ENCODE assay signal across 1 cellular context in the genomic region with DNA sequence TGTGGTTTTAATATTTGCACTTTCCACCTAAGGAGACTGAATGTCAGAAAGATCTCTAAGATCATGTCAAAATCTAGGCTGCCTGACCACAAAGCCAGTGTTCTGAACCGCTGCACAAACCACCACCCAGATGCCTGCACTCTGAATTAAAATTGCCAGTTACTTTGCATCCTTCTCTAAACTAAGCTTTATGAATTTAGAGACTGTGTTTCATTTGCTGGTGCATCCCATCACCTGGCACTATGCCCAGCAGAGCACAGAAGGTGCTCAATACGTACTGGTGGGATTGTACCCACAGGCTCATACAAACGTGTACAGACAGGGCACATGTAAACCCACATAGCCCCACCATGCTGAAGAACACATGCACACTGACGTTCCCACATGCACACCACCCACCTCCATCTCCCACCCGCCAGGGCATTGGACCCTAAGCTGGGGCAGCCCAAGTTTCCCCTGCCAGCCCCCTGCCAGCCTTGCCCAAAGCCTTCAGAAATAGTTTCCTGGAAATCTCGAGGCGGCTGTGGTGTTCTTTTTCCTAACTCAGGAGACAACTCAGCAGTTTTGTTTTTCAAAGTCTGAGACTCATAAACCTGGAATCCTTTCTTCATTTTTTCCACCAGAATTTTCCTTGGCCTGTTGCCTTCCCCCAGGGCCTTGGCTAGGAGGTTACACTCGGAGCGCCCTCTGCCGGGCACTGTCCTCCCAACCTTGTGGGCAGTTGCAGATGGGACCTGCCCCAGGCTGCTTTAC.
TF ChIP-seq lines count a peak whose summit lies in the region.

No MANE protein-coding gene starts in this region.

TF ChIP-seq in GM12878, 131 proteins besides CTCF, POLR2A, EP300 and RAD21 (continues in another document):
- TF ChIP-seq NFIC (IDR thresholded peaks at IDR 0.05; ENCODE audit: low read depth, low read length) = no peak
- peak; percentile 48; the same call in 1 of the 2 replicates for TF ChIP-seq IRF5 (IDR thresholded peaks at IDR 0.05; ENCODE audit: borderline replicate concordance)
- TF ChIP-seq, protein P1, sequence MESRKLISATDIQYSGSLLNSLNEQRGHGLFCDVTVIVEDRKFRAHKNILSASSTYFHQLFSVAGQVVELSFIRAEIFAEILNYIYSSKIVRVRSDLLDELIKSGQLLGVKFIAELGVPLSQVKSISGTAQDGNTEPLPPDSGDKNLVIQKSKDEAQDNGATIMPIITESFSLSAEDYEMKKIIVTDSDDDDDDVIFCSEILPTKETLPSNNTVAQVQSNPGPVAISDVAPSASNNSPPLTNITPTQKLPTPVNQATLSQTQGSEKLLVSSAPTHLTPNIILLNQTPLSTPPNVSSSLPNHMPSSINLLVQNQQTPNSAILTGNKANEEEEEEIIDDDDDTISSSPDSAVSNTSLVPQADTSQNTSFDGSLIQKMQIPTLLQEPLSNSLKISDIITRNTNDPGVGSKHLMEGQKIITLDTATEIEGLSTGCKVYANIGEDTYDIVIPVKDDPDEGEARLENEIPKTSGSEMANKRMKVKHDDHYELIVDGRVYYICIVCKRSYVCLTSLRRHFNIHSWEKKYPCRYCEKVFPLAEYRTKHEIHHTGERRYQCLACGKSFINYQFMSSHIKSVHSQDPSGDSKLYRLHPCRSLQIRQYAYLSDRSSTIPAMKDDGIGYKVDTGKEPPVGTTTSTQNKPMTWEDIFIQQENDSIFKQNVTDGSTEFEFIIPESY (IDR thresholded peaks at IDR 0.05) = no peak
- TF ChIP-seq BCL11A (IDR thresholded peaks at IDR 0.05; ENCODE audit: low read depth, low read length) = no peak
- TF ChIP-seq SREBF2 (IDR thresholded peaks at IDR 0.05; ENCODE audit: low read length) = no peak
- TF ChIP-seq, protein P2, sequence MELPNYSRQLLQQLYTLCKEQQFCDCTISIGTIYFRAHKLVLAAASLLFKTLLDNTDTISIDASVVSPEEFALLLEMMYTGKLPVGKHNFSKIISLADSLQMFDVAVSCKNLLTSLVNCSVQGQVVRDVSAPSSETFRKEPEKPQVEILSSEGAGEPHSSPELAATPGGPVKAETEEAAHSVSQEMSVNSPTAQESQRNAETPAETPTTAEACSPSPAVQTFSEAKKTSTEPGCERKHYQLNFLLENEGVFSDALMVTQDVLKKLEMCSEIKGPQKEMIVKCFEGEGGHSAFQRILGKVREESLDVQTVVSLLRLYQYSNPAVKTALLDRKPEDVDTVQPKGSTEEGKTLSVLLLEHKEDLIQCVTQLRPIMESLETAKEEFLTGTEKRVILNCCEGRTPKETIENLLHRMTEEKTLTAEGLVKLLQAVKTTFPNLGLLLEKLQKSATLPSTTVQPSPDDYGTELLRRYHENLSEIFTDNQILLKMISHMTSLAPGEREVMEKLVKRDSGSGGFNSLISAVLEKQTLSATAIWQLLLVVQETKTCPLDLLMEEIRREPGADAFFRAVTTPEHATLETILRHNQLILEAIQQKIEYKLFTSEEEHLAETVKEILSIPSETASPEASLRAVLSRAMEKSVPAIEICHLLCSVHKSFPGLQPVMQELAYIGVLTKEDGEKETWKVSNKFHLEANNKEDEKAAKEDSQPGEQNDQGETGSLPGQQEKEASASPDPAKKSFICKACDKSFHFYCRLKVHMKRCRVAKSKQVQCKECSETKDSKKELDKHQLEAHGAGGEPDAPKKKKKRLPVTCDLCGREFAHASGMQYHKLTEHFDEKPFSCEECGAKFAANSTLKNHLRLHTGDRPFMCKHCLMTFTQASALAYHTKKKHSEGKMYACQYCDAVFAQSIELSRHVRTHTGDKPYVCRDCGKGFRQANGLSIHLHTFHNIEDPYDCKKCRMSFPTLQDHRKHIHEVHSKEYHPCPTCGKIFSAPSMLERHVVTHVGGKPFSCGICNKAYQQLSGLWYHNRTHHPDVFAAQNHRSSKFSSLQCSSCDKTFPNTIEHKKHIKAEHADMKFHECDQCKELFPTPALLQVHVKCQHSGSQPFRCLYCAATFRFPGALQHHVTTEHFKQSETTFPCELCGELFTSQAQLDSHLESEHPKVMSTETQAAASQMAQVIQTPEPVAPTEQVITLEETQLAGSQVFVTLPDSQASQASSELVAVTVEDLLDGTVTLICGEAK (IDR thresholded peaks at IDR 0.05; ENCODE audit: borderline replicate concordance) = no peak; the same call in 1 of the 2 replicates
- TF ChIP-seq, protein P3, sequence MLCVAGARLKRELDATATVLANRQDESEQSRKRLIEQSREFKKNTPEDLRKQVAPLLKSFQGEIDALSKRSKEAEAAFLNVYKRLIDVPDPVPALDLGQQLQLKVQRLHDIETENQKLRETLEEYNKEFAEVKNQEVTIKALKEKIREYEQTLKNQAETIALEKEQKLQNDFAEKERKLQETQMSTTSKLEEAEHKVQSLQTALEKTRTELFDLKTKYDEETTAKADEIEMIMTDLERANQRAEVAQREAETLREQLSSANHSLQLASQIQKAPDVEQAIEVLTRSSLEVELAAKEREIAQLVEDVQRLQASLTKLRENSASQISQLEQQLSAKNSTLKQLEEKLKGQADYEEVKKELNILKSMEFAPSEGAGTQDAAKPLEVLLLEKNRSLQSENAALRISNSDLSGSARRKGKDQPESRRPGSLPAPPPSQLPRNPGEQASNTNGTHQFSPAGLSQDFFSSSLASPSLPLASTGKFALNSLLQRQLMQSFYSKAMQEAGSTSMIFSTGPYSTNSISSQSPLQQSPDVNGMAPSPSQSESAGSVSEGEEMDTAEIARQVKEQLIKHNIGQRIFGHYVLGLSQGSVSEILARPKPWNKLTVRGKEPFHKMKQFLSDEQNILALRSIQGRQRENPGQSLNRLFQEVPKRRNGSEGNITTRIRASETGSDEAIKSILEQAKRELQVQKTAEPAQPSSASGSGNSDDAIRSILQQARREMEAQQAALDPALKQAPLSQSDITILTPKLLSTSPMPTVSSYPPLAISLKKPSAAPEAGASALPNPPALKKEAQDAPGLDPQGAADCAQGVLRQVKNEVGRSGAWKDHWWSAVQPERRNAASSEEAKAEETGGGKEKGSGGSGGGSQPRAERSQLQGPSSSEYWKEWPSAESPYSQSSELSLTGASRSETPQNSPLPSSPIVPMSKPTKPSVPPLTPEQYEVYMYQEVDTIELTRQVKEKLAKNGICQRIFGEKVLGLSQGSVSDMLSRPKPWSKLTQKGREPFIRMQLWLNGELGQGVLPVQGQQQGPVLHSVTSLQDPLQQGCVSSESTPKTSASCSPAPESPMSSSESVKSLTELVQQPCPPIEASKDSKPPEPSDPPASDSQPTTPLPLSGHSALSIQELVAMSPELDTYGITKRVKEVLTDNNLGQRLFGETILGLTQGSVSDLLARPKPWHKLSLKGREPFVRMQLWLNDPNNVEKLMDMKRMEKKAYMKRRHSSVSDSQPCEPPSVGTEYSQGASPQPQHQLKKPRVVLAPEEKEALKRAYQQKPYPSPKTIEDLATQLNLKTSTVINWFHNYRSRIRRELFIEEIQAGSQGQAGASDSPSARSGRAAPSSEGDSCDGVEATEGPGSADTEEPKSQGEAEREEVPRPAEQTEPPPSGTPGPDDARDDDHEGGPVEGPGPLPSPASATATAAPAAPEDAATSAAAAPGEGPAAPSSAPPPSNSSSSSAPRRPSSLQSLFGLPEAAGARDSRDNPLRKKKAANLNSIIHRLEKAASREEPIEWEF (IDR thresholded peaks at IDR 0.05; ENCODE audit: insufficient replicate concordance, low read depth, low read length) = no peak
- TF ChIP-seq YBX1 (IDR thresholded peaks at IDR 0.05) = no peak
- TF ChIP-seq EGR1 (IDR thresholded peaks at IDR 0.05; ENCODE audit: borderline replicate concordance in 1 of 2, low read depth in 2 of 2, low read length in 2 of 2) = no peak
- no peak for TF ChIP-seq STAT1 (conservative IDR thresholded peaks at IDR 0.05)
- TF ChIP-seq SMC3 (IDR thresholded peaks at IDR 0.05; ENCODE audit: borderline replicate concordance, low read length) = peak; percentile 96
- TF ChIP-seq FOXM1 (IDR thresholded peaks at IDR 0.05; ENCODE audit: low read depth, low read length) = no peak
- TF ChIP-seq BCL3 (IDR thresholded peaks at IDR 0.05; ENCODE audit: borderline replicate concordance, insufficient read depth, low read depth, low read length, poor library complexity, severe bottlenecking) = no peak
- TF ChIP-seq BHLHE40 (IDR thresholded peaks at IDR 0.05; ENCODE audit: borderline replicate concordance in 1 of 2, low read depth in 2 of 2, low read length in 1 of 2) = 0 out of 4 replicates have a peak, but pooled peaks of 1 of the 2 experiments have one; percentile 9
- TF ChIP-seq HDGF (IDR thresholded peaks at IDR 0.05) = peak; percentile 62; the same call in 1 of the 2 replicates
- TF ChIP-seq YY1 (IDR thresholded peaks at IDR 0.05; ENCODE audit: low read depth, low read length) = peak; percentile 84
- no peak for TF ChIP-seq ZNF274 (IDR thresholded peaks at IDR 0.05; ENCODE audit: insufficient read depth, insufficient read length)
- TF ChIP-seq PAX5 (IDR thresholded peaks at IDR 0.05; ENCODE audit: borderline replicate concordance, low read depth, low read length) = peak; percentile 33; the same call in 1 of the 2 replicates
- 0 out of 2 replicates have a peak, but pooled peaks have one; percentile 42 for TF ChIP-seq MEF2A (IDR thresholded peaks at IDR 0.05; ENCODE audit: insufficient read depth, low read depth, low read length)
- no peak for TF ChIP-seq ZNF592 (IDR thresholded peaks at IDR 0.05)
- no peak for TF ChIP-seq KAT2A (conservative IDR thresholded peaks at IDR 0.05; ENCODE audit: control insufficient read depth, low read depth, low read length)
- TF ChIP-seq, protein P4, sequence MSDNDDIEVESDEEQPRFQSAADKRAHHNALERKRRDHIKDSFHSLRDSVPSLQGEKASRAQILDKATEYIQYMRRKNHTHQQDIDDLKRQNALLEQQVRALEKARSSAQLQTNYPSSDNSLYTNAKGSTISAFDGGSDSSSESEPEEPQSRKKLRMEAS (IDR thresholded peaks at IDR 0.05; ENCODE audit: low read depth, low read length) = peak; percentile 45; the same call in 1 of the 2 replicates
- TF ChIP-seq ASH2L (IDR thresholded peaks at IDR 0.05; ENCODE audit: borderline replicate concordance, low read depth) = no peak
- no peak for TF ChIP-seq CREB1 (IDR thresholded peaks at IDR 0.05; ENCODE audit: low read depth)
- TF ChIP-seq RFX5 (IDR thresholded peaks at IDR 0.05; ENCODE audit: low read depth, low read length) = no peak
- 0 out of 4 replicates have a peak, but pooled peaks of 1 of the 2 experiments have one; percentile 10 for TF ChIP-seq ETV6 (conservative IDR thresholded peaks at IDR 0.05 in 1 of 2, IDR thresholded peaks at IDR 0.05 in 1 of 2; ENCODE audit: borderline replicate concordance in 1 of 2, low read depth in 1 of 2)
- no peak for TF ChIP-seq IRF4 (IDR thresholded peaks at IDR 0.05; ENCODE audit: low read depth, low read length)
- no peak for TF ChIP-seq FOS (IDR thresholded peaks at IDR 0.05; ENCODE audit: borderline replicate concordance, extremely low read depth, insufficient read length)
- TF ChIP-seq KDM1A (IDR thresholded peaks at IDR 0.05; ENCODE audit: borderline replicate concordance) = no peak
- TF ChIP-seq SUPT20H (IDR thresholded peaks at IDR 0.05; ENCODE audit: borderline replicate concordance, control insufficient read depth, low read depth, low read length) = no peak
- TF ChIP-seq SIX5 (IDR thresholded peaks at IDR 0.05; ENCODE audit: low read depth, low read length, severe bottlenecking) = no peak
- no peak for TF ChIP-seq RCOR1 (conservative IDR thresholded peaks at IDR 0.05; ENCODE audit: low read depth, low read length)
- no peak; the same call in 1 of the 2 replicates for TF ChIP-seq NBN (IDR thresholded peaks at IDR 0.05)
